In the genomic region with DNA sequence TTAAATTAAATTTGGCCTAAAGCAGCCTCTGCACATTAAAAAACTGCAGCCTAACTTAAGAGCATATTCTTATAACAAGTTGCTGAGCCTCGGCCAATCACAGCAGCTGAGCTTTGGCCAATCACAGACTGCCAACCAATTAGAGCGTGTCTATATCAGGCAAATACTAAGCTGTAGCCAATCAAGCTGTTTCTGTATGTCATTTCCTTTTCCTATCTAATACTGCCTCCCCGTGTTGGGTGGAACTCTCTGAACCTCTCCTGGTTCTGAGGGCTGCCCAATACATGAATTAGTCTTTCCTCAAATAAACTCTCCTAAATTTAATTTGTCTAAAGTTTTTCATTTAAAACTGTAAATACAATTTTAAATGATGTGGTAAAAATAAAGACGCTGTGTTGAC, we compare ENCODE assay signal across 25 cellular contexts. TPM values are rescaled to one million over a fixed set of nuclear protein-coding genes. Genes with fewer than 3 reads are reported as not detected.
"Had no signal": no experiment of that assay in that cellular context is flagged by ENCODE, and none has a peak within 500 bp of the region (broad histone marks: within the 10 kb centered on the region; RNA-seq: fewer than 3 reads in every experiment).

No MANE protein-coding gene starts in this region.

- H3K4me1 ChIP-seq: left lung, upper lobe of left lung had no signal

- FAIRE-seq: small intestine, TTC549 had no signal

- ATAC-seq: foreskin keratinocyte, left lung, natural killer cell, sciatic nerve, WTC11 had no signal

- H3K9me3 ChIP-seq: left lung, upper lobe of left lung had no signal

- H3K27ac ChIP-seq: left lung, upper lobe of left lung had no signal

- H3K27me3 ChIP-seq: foreskin keratinocyte, left lung, upper lobe of left lung had no signal

- H3K36me3 ChIP-seq: left lung, upper lobe of left lung had no signal

- H3K4me3 ChIP-seq: left lung, upper lobe of left lung had no signal

- DNase-seq: activated gamma-delta T cell treated with Interleukin-2 at 50 U/mL for 16 hours; activated T-cell treated with anti-CD3 and anti-CD28 coated beads, Interleukin-2, amount 50 U/mL, for 1 hour; aorta; effector CD4-positive, alpha-beta T cell; foreskin keratinocyte; left lung; mammary epithelial cell; natural killer cell; small intestine; stimulated activated CD4-positive, alpha-beta T cell treated with anti-CD3 and anti-CD28 coated beads, Interleukin-15, amount 100 ng/mL, for 24 hours; stimulated activated naive CD4-positive, alpha-beta T cell; upper lobe of left lung had no signal

RNA-seq across cellular contexts. Expression of a gene that starts 3.9 kb away (rescaled TPM):
- total RNA-seq: aorta, cardiac septum, chondrocyte, foreskin keratinocyte, glomerular endothelial cell, kidney epithelial cell, left lung, mammary epithelial cell, mesothelial cell of epicardium, natural killer cell, osteoblast, posterior vena cava, renal cortical epithelial cell, sciatic nerve, upper lobe of left lung, WTC11 had no signal
- polyA plus RNA-seq: aorta, esophagus, mammary epithelial cell, small intestine, thymus had no signal
